8 cellular contexts compared by ENCODE assay signal in the genomic region with DNA sequence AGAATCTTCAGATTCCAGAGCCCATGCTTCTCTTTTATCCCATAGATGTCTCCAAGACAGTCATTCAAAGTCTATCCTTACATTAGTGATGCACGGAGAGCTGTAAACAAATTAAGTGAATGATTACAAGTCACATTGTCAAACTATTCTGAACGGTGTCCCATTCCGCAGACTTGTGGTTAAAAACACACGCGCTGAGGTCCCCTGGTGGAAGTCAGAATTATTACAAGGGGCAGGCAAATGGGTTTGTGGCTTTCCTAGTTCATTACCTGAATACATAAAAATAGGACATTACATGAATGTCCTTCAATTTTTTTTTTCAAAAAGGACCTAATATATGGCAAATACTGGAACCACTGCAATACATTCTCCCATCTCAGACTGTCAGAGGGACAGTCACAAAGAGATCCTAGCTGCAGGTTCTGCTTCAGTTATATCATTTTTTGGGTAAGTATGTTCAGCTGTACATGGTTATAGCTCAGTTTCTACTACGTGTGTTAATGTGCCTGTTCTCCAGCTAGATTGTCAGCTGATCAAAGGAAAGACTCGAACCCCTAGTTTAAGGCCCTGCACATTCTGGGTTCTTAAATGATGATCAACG. TPM values are rescaled to one million over a fixed set of nuclear protein-coding genes. Genes with fewer than 3 reads are reported as not detected.
DNase-seq lines count a peak whose midpoint lies in the region; ATAC-seq, FAIRE-seq and TF ChIP-seq lines count a peak whose summit lies in the region.

No MANE protein-coding gene starts in this region.

- no peak overlapping the region for H2BK5ac ChIP-seq in mesenchymal stem cell (ENCODE audit: low read depth, low read length, poor library complexity, severe bottlenecking)

- H3K14ac ChIP-seq in mesenchymal stem cell (ENCODE audit: low read length in 2 of 2), result no peak overlapping the region

- peak; percentile 79 to 87 for ATAC-seq in A549
- ATAC-seq in HG02852 (IDR thresholded peaks at IDR 0.05; ENCODE audit: unreplicated experiment), result peak; percentile 62

- TF ChIP-seq POLR2A in A549 (IDR thresholded peaks at IDR 0.05; ENCODE audit: low read length), result no peak

- no peak overlapping the region for H2AK5ac ChIP-seq in mesenchymal stem cell (ENCODE audit: low read length, severe bottlenecking)

- no peak overlapping the region for H2BK12ac ChIP-seq in mesenchymal stem cell (ENCODE audit: low read length in 2 of 2)

- POLR2A ChIA-PET in A549 (lab: Yijun Ruan, JAX), result interaction anchor here (3.2 kb wide), 1 partner anchor 233 kb away, joined by 13 read pairs; a partner anchor contains a TSS

- H3K4me1 ChIP-seq in A549 (no peaks in the 10 kb centered on the region), mesenchymal stem cell (ENCODE audit: control insufficient read depth, insufficient read depth, low read depth, low read length) (peaks cover 9% of the 10 kb centered on the region)

- peak; percentile 80 for TF ChIP-seq CTCF in A549 (IDR thresholded peaks at IDR 0.05)
- TF ChIP-seq CTCF in GM12875 (IDR thresholded peaks at IDR 0.05; ENCODE audit: borderline replicate concordance, insufficient read depth, low read depth, low read length), result peak; percentile 71

- peaks cover 0 to 27% of the 10 kb centered on the region in 2 experiments for H3K27me3 ChIP-seq in mesenchymal stem cell (ENCODE audit: control insufficient read depth in 1 of 2, insufficient read depth in 1 of 2, low read length in 2 of 2)

- no peak overlapping the region for H3K23ac ChIP-seq in mesenchymal stem cell (ENCODE audit: low read length in 2 of 2)

- peak; percentile 41 to 60 for DNase-seq in A549 (ENCODE audit: low read depth in 1 of 2, low spot score in 1 of 2)
- DNase-seq in NCI-H187 (lab: John Stamatoyannopoulos, UW), result peak; percentile 28 to 70
- peak; percentile 24 for DNase-seq in activated CD4-positive, CD25-positive, alpha-beta regulatory T cell treated with anti-CD3 and anti-CD28 coated beads, Interleukin-2, amount 50 U/mL, for 16 hours (ENCODE audit: low read depth, low spot score)
- DNase-seq in dermis blood vessel endothelial cell, result peak; percentile 73
- DNase-seq in mesenchymal stem cell, result peak; percentile 48
- peak; percentile 24 for DNase-seq in stimulated activated naive CD4-positive, alpha-beta T cell treated with Interleukin-2 at 50 U/mL for 16 hours (lab: John Stamatoyannopoulos, UW)

- H3K27ac ChIP-seq in A549, result no peak overlapping the region
- no peak overlapping the region for H3K27ac ChIP-seq in mesenchymal stem cell (ENCODE audit: low read length, poor library complexity, severe bottlenecking)

- H3K4ac ChIP-seq in mesenchymal stem cell (ENCODE audit: low read depth in 1 of 2, low read length in 2 of 2), result no peak overlapping the region

- H3K4me3 ChIP-seq in A549 (no peak overlapping the region), GM12875 (ENCODE audit: low read depth, low read length) (no peak overlapping the region), mesenchymal stem cell (ENCODE audit: insufficient read depth in 1 of 2, low read depth in 1 of 2, low read length in 2 of 2) (no peak overlapping the region)

- no peaks in the 10 kb centered on the region for H3K36me3 ChIP-seq in mesenchymal stem cell (ENCODE audit: control insufficient read depth in 1 of 2, insufficient read depth in 2 of 2, low read depth in 1 of 2, low read length in 2 of 2)

- WGBS in A549 (ENCODE audit: missing lambda C conversion rate), result 16% methylated on average over 8 of the region's 8 CpGs
- 25% methylated on average over 8 of the region's 8 CpGs for WGBS in mesenchymal stem cell

- FAIRE-seq in A549 (lab: Jason Lieb, UNC), result no peak

- no peak overlapping the region for H2BK120ac ChIP-seq in mesenchymal stem cell (ENCODE audit: low read depth, low read length)

- no peak overlapping the region for H4K8ac ChIP-seq in mesenchymal stem cell (ENCODE audit: low read length)

- H4K91ac ChIP-seq in mesenchymal stem cell (ENCODE audit: low read length), result no peak overlapping the region

- CTCF ChIA-PET in A549 (lab: Yijun Ruan, JAX), result interaction anchor here (0.7 to 9.0 kb wide), 40 partner anchors 8 to 456 kb away, joined by 3 to 180 read pairs (median 4); no protein-coding TSS in a partner anchor

- no peak overlapping the region for H3K18ac ChIP-seq in mesenchymal stem cell (ENCODE audit: low read depth in 1 of 2, low read length in 2 of 2)

- no peak for TF ChIP-seq EP300 in A549 (IDR thresholded peaks at IDR 0.05)

- H2AFZ ChIP-seq in mesenchymal stem cell (ENCODE audit: low read depth, low read length), result no peak overlapping the region

- TF ChIP-seq RAD21 in A549 (conservative IDR thresholded peaks at IDR 0.05 in 1 of 2, IDR thresholded peaks at IDR 0.05 in 1 of 2), result peak; percentile 80 to 82

- H3K9me3 ChIP-seq in A549, result no peaks in the 10 kb centered on the region
- H3K9me3 ChIP-seq in mesenchymal stem cell (ENCODE audit: control insufficient read depth, low read length), result no peaks in the 10 kb centered on the region

- no peak overlapping the region for H2BK15ac ChIP-seq in mesenchymal stem cell (ENCODE audit: low read depth, poor library complexity, severe bottlenecking)

- H3K79me1 ChIP-seq in mesenchymal stem cell (replicated peaks; ENCODE audit: low read length, poor library complexity, severe bottlenecking), result no peaks in the 10 kb centered on the region

- H3K9ac ChIP-seq in mesenchymal stem cell (ENCODE audit: low read length), result peak overlapping the region; percentile 48

- H3K4me2 ChIP-seq in A549 (peak overlapping the region; percentile 56), mesenchymal stem cell (ENCODE audit: low read length, poor library complexity, severe bottlenecking) (peak overlapping the region; percentile 44)

TF ChIP-seq in A549, 52 proteins besides CTCF, POLR2A, EP300 and RAD21:
- TF ChIP-seq RARB (CRISPR knock-in tag; IDR thresholded peaks at IDR 0.05) (no peak), POLR2AphosphoS2 (conservative IDR thresholded peaks at IDR 0.05; ENCODE audit: low read length) (no peak), FOSL2 (IDR thresholded peaks at IDR 0.05) (no peak), FOSL2 (CRISPR knock-in tag; IDR thresholded peaks at IDR 0.05) (no peak), ZC3H11A (IDR thresholded peaks at IDR 0.05) (no peak), SMC3 (IDR thresholded peaks at IDR 0.05) (peak; percentile 90), CHD2 (IDR thresholded peaks at IDR 0.05; ENCODE audit: low read length, partially characterized antibody) (no peak)

RNA-seq across cellular contexts. Expression of a gene that starts 53.1 kb away (rescaled TPM):
- polyA plus RNA-seq in A549 (2011; rRNA removed) (1.3 and 1.6 TPM in 2 replicates), A549 (2017; fragmentation: RNase III; extraction: RNeasy Plus Mini Kit Qiagen cat#74134 plus additional on column Dnase treatment) (0.50 to 0.59 TPM (median 0.53 TPM) in 3 replicates)
- polyA plus RNA-seq in A549 (2012; cell fraction: cytosol; rRNA removed), result 0.20 and 0.29 TPM in 2 replicates
- polyA plus RNA-seq in A549 (2012; cell fraction: nucleus; rRNA removed), result 0.26 and 0.32 TPM in 2 replicates
- 8.2 and 8.6 TPM in 2 replicates for polyA minus RNA-seq in A549 (2011; rRNA and poly(A)+ RNA removed)
- 100 and 119 TPM in 2 replicates for total RNA-seq in dermis blood vessel endothelial cell
- polyA plus RNA-seq in mesenchymal stem cell (2013, experiment 1 of 2), result not detected
- polyA plus RNA-seq in mesenchymal stem cell (2013, experiment 2 of 2), result not detected
